In genomic region chr10:675532-675931, GRCh38 we compare ENCODE assay signal across 23 cellular contexts. TPM values are rescaled to one million over a fixed set of nuclear protein-coding genes. Genes with fewer than 3 reads are reported as not detected.
"Had no signal": no experiment of that assay in that cellular context is flagged by ENCODE, and none has a peak within 500 bp of the region (broad histone marks: within the 10 kb centered on the region; RNA-seq: fewer than 3 reads in every experiment).

No MANE protein-coding gene starts in this region.

- ATAC-seq: K562, Panc1 had no signal

- H3K36me3 Mint-ChIP-seq: IgD-negative memory B cell had no signal

- H3K27ac Mint-ChIP-seq: IgD-negative memory B cell had no signal

- H3K9me3 ChIP-seq: SK-N-SH had no signal

- FAIRE-seq: HTR-8/SVneo, K562 had no signal

- H3K4me3 Mint-ChIP-seq: IgD-negative memory B cell had no signal

- H3K9ac ChIP-seq: KMS-11, SK-N-SH had no signal

- H3K4me2 ChIP-seq: KMS-11, SK-N-SH had no signal

- DNase-seq: Kasumi-1, MM.1S, NCI-H1092 treated with DMSO at 0.1 percent for 48 hours, NCI-H1436, NCI-H187, NCI-H2029, NCI-H2081 treated with DMSO at 0.1 percent for 48 hours, NCI-H2171, NCI-H226, NCI-H446, NCI-H510A, NCI-H524 treated with DMSO at 0.1 percent for 48 hours, NCI-H69, NCI-H774, SHP77, SK-N-SH, SW 1271 had no signal

- H3K4me1 Mint-ChIP-seq: IgD-negative memory B cell had no signal

- H3K27ac ChIP-seq: KMS-11, RWPE1 had no signal

- H3K4me3 ChIP-seq: K562 had no signal

RNA-seq across cellular contexts. Expression of gene DIP2C, which starts 13.9 kb away (rescaled TPM):
- total RNA-seq: K562 had no signal
